Comparison of ENCODE assay signal across 7 cellular contexts in the genomic region with DNA sequence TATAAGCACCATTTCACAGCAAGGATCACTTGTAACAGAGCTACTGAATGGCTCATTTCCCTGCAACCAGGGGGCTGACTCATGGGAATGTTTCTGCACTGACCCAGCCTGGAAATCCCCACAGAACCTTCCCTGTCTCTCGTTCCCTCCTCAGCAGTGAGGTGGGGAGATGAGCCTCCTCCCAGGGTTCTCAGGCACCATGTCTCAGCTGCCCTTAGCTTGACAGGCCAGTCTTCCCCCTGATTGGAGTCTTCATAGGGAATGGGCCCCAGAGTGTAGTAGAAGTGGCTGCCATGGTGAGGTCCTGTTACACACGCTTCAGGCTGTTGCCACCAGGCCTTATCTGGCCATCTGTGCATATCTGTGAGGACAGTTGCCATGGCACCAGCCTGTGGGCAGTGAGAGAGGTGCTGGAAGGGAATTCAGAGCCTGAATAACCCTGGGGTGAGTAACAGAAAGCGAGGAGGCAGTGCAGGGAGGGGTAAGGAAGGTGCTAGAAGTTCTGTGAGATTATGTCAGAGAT.
DNase-seq lines count a peak whose midpoint lies in the region; ATAC-seq, FAIRE-seq and TF ChIP-seq lines count a peak whose summit lies in the region.

No MANE protein-coding gene starts in this region.

- peak; percentile 60 for ATAC-seq in HG02884 (IDR thresholded peaks at IDR 0.05; ENCODE audit: unreplicated experiment)
- ATAC-seq in GM21619 (IDR thresholded peaks at IDR 0.05; ENCODE audit: unreplicated experiment) = no peak

- no peak overlapping the region for H3K9ac ChIP-seq in kidney (ENCODE audit: low read length in 2 of 2)

- H3K36me3 ChIP-seq in kidney (ENCODE audit: control insufficient read depth in 1 of 2, insufficient read depth in 2 of 2, low read length in 2 of 2) = no peaks in the 10 kb centered on the region

- peaks cover 0 to 4% of the 10 kb centered on the region in 2 donors for H3K4me1 ChIP-seq in kidney (ENCODE audit: control insufficient read depth in 1 of 2, insufficient read depth in 1 of 2, low read depth in 1 of 2, low read length in 2 of 2)

- intact Hi-C loops in kidney (cut with DNase I) = no loop called here

- TF ChIP-seq CTCF in GM12864 (IDR thresholded peaks at IDR 0.05; ENCODE audit: low read depth, low read length, missing control alignments) (no peak), VCaP (conservative IDR thresholded peaks at IDR 0.05) (no peak), kidney (IDR thresholded peaks at IDR 0.05; ENCODE audit: borderline replicate concordance, extremely low read depth, insufficient read depth) (no peak)

- no peak for FAIRE-seq in kidney (lab: Jason Lieb, UNC)

- DNase-seq in GM12864 (ENCODE audit: low read depth) (peak; percentile 16), kidney (peak; percentile 72), ureter (ENCODE audit: low spot score) (peak; percentile 70), DMS153 (lab: John Stamatoyannopoulos, UW) (no peak)

- H3K9me3 ChIP-seq in kidney (ENCODE audit: control insufficient read depth in 1 of 2, low read length in 2 of 2) = no peaks in the 10 kb centered on the region

- H3K4me3 ChIP-seq in GM12864 (ENCODE audit: low read depth, low read length) (no peak overlapping the region), kidney (ENCODE audit: low read length in 2 of 2) (no peak overlapping the region)

- H3K27ac ChIP-seq in VCaP (peak overlapping the region; percentile 34; the same call in 1 of the 2 replicates), kidney (ENCODE audit: low read depth in 2 of 2, low read length in 2 of 2) (peak overlapping the region in 1 of 2 donors; percentile 59)
